Comparison of ENCODE assay signal across 26 cellular contexts in the genomic region with DNA sequence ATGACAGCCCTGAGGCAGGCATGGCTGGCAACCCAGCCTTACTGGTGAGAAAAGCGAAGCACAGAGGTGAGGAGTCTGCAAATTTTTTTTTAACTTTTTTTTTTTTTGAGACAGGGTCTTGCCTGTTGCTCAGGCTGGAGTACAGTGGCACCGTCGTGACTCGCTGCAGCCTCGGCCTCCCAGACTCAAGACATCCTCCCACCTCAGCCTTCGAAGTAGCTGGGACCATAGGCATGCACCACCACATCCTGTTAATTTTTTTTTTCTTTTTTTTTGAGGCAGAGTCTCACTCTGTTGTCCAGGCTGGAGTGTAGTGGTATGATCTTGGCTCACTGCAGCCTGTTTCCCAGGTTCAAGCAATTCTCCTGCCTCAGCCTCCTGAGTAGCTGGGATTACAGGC.
"Had no signal": no experiment of that assay in that cellular context is flagged by ENCODE, and none has a peak within 500 bp of the region (broad histone marks: within the 10 kb centered on the region; RNA-seq: fewer than 3 reads in every experiment).

No MANE protein-coding gene starts in this region.

- H3K4me1 ChIP-seq: left ventricle myocardium inferior, neural progenitor cell, right atrium auricular region, stomach, testis, transverse colon, upper lobe of left lung, vagina had no signal

- H3K9me3 Mint-ChIP-seq: natural killer cell had no signal

- DNase-seq: islet precursor cell; left ventricle myocardium inferior; mesendoderm; naive B cell; natural killer cell; nephron progenitor cell; ovary; stimulated activated CD4-positive, alpha-beta T cell treated with anti-CD3 and anti-CD28 coated beads, Interleukin-12 subunit alpha, Interleukin-12 subunit beta, amount 100 ng/mL, for 4 hours; stimulated activated CD4-positive, alpha-beta T cell treated with anti-CD3 and anti-CD28 coated beads, Interleukin-15, amount 100 ng/mL, for 24 hours; stimulated activated CD4-positive, alpha-beta T cell treated with anti-CD3 and anti-CD28 coated beads, Interleukin-2, amount 100 ng/mL, for 24 hours; stimulated activated CD4-positive, alpha-beta T cell treated with anti-CD3 and anti-CD28 coated beads, Interleukin-4, amount 100 ng/mL, for 1 hour; stimulated activated naive B cell treated with anti-CD40 and anti-IgM and Interleukin-4, amounts not matched to agents 10 μg/mL and 1 μg/mL and 100 μg/mL, for 72 hours; stimulated activated naive CD8-positive, alpha-beta T cell treated with anti-CD3 and anti-CD28 coated beads, Interleukin-15, Interleukin-2, amounts not matched to agents 100 U/mL and 50 U/mL, for 24 hours; stomach; testis; thyroid gland; transverse colon; upper lobe of left lung had no signal

- H3K27me3 Mint-ChIP-seq: progenitor cell of endocrine pancreas had no signal

- H3K4me3 Mint-ChIP-seq: mesothelial cell of epicardium; naive B cell; natural killer cell; nephron progenitor cell; neural progenitor cell; stimulated activated naive B cell treated with anti-CD40 and anti-IgM and Interleukin-4, amounts not matched to agents 10 μg/mL and 1 μg/mL and 100 μg/mL, for 72 hours had no signal

- H3K27ac Mint-ChIP-seq: mesothelial cell of epicardium; naive B cell; natural killer cell; progenitor cell of endocrine pancreas; stimulated activated naive B cell treated with anti-CD40 and anti-IgM and Interleukin-4, amounts not matched to agents 10 μg/mL and 1 μg/mL and 100 μg/mL, for 72 hours had no signal

- ATAC-seq: natural killer cell; sciatic nerve; stimulated activated naive B cell treated with anti-CD40 and anti-IgM and Interleukin-4, amounts not matched to agents 10 μg/mL and 1 μg/mL and 100 μg/mL, for 72 hours had no signal

- H3K36me3 Mint-ChIP-seq: natural killer cell had no signal

- H3K36me3 ChIP-seq: left ventricle myocardium inferior, neural progenitor cell, ovary, right atrium auricular region, stomach, thyroid gland, transverse colon, upper lobe of left lung, vagina had no signal

- H3K27ac ChIP-seq: left ventricle myocardium inferior, neural progenitor cell, ovary, right atrium auricular region, skin epidermis, stomach, testis, thyroid gland, transverse colon, upper lobe of left lung, vagina had no signal

- H3K4me3 ChIP-seq: left ventricle myocardium inferior, lung, neural progenitor cell, ovary, right atrium auricular region, skin epidermis, stomach, testis, thyroid gland, transverse colon, upper lobe of left lung, vagina had no signal

- H3K4me1 Mint-ChIP-seq: mesothelial cell of epicardium; naive B cell; natural killer cell; stimulated activated naive B cell treated with anti-CD40 and anti-IgM and Interleukin-4, amounts not matched to agents 10 μg/mL and 1 μg/mL and 100 μg/mL, for 72 hours had no signal

- H3K9me3 ChIP-seq: left ventricle myocardium inferior, ovary, right atrium auricular region, testis, thyroid gland, transverse colon, upper lobe of left lung, vagina had no signal
